Comparison of ENCODE assay signal across 22 cellular contexts in genomic region chr2:128054104-128054503, GRCh38.
"Had no signal": no experiment of that assay in that cellular context is flagged by ENCODE, and none has a peak within 500 bp of the region (broad histone marks: within the 10 kb centered on the region; RNA-seq: fewer than 3 reads in every experiment).

No MANE protein-coding gene starts in this region.

- H3K4me1 ChIP-seq: left lung, lower lobe of right lung, right atrium auricular region, suprapubic skin, tibial artery, uterus had no signal

- H3K27ac ChIP-seq: left lung, lower lobe of right lung, ovary, right atrium auricular region, skin epidermis, suprapubic skin, thoracic aorta, tibial artery, uterus had no signal

- FAIRE-seq: islet of Langerhans, kidney had no signal

- H3K9me3 ChIP-seq: ovary, uterus had no signal

- H3K27me3 ChIP-seq: ovary, right atrium auricular region, uterus had no signal

- H3K4me3 ChIP-seq: left lung, lower lobe of right lung, ovary, right atrium auricular region, skin epidermis, suprapubic skin, thoracic aorta, tibial artery, uterus had no signal

- H3K36me3 ChIP-seq: left lung, lower lobe of right lung, ovary, right atrium auricular region, suprapubic skin, thoracic aorta, tibial artery, uterus had no signal

- DNase-seq: hypothalamus; immature natural killer cell; kidney; left colon; left lung; lower lobe of right lung; mammary epithelial cell; mesenchymal stem cell; naive thymus-derived CD8-positive, alpha-beta T cell; ovary; stimulated activated CD4-positive, alpha-beta T cell treated with anti-CD3 and anti-CD28 coated beads, Interleukin-4, amount 100 ng/mL, for 24 hours; stimulated activated naive CD4-positive, alpha-beta T cell; tibial artery; trophoblast cell; uterus had no signal

- ATAC-seq: left colon; left lung; lower lobe of right lung; naive thymus-derived CD8-positive, alpha-beta T cell; sciatic nerve; stimulated activated effector memory CD8-positive, alpha-beta T cell treated with anti-CD3 and anti-CD28 coated beads, Interleukin-12 subunit alpha, Interleukin-12 subunit beta, amount 100 ng/mL, for 72 hours had no signal
